ENCODE assay signal across 18 cellular contexts in the genomic region with DNA sequence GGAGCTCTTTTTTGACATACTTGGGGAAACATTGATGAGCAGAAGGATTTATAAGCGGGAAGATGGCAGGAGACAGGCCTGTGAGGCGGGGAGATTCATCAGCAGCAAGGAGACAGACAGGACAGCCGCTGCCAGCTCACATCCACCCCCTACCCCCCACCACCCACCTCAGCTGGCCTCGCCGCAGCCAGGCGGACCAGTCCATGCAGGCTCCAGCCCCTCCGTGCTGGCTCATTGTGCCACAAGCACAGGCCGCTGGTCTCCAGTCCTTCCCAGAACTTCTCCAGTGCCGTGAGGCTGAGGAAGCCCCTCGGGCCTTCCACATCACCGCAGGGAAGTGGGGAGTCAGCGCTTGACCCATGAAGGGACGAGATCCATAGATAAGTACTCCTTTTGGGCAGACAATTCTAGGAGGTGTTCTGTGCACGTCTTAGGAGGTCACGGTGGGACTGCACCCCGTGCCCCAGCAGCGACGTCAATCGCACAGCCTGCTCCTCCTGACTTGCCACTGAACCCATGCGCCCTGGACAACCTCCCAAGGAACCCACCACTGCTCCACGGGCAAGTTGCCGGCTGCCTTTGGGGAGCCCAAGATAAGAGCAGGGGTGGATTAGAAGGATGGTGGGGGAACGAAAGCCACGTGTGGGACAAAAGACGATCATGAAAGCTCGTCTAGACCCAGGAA.
DNase-seq lines count a peak whose midpoint lies in the region; ATAC-seq and TF ChIP-seq lines count a peak whose summit lies in the region.
"Had no signal": no experiment of that assay in that cellular context is flagged by ENCODE, and none has a peak within 500 bp of the region (broad histone marks: within the 10 kb centered on the region; RNA-seq: fewer than 3 reads in every experiment).

No MANE protein-coding gene starts in this region.

- TF ChIP-seq CTCF in IMR-90 (conservative IDR thresholded peaks at IDR 0.05; ENCODE audit: low read depth, low read length) (no peak), osteoblast (IDR thresholded peaks at IDR 0.05; ENCODE audit: extremely low read depth, low read depth, low read length) (no peak), thyroid gland (IDR thresholded peaks at IDR 0.05) (no peak)

- dilution Hi-C loops in IMR-90 (cut with HindIII; ENCODE audit: low sequenced_read_pairs, unreplicated experiment) = no loop called here

- H3K23ac ChIP-seq in IMR-90 (ENCODE audit: low read depth, low read length) (no peak overlapping the region), mesenchymal stem cell (ENCODE audit: low read length in 2 of 2) (no peak overlapping the region)

- H3K4me1 ChIP-seq in IMR-90 (ENCODE audit: control insufficient read depth, insufficient read depth, low read length) = peaks cover 9% of the 10 kb centered on the region
- peaks cover 23% of the 10 kb centered on the region for H3K4me1 ChIP-seq in mesenchymal stem cell (ENCODE audit: control insufficient read depth, insufficient read depth, low read depth, low read length)
- peaks cover 21% of the 10 kb centered on the region for H3K4me1 ChIP-seq in osteoblast (ENCODE audit: insufficient read depth, low read length)
- H3K4me1 ChIP-seq in thyroid gland = no peaks in the 10 kb centered on the region

- H4K8ac ChIP-seq in IMR-90 (ENCODE audit: low read depth in 2 of 2, low read length in 2 of 2) (peak overlapping the region; percentile 34 to 79; a peak in 2 of 4 replicates), mesenchymal stem cell (ENCODE audit: low read length) (no peak overlapping the region)

- H2BK5ac ChIP-seq in IMR-90 (ENCODE audit: low read depth, low read length, poor library complexity, severe bottlenecking) = peak overlapping the region; percentile 50
- peak overlapping the region; percentile 33 for H2BK5ac ChIP-seq in mesenchymal stem cell (ENCODE audit: low read depth, low read length, poor library complexity, severe bottlenecking)

- H3K4me3 ChIP-seq in IMR-90 (ENCODE audit: insufficient read depth, low read depth, low read length) (no peak overlapping the region), mesenchymal stem cell (ENCODE audit: insufficient read depth in 1 of 2, low read depth in 1 of 2, low read length in 2 of 2) (no peak overlapping the region), osteoblast (ENCODE audit: insufficient read depth, low read length) (no peak overlapping the region), thyroid gland (replicated peaks in 1 of 3) (no peak overlapping the region)

- WGBS in IMR-90 (ENCODE audit: extremely low coverage in 2 of 2, insufficient read length in 1 of 2), 2 experiments = 95% methylated on average over 13 of the region's 26 CpGs; no CpG with 5 or more reads in 1 of the 2 experiments
- WGBS in mesenchymal stem cell = 94% methylated on average over 25 of the region's 26 CpGs
- WGBS in thyroid gland, 2 donors = 81 to 86% methylated on average over 24 to 26 of the region's 26 CpGs

- H3K4me2 ChIP-seq in IMR-90 (ENCODE audit: low read depth, low read length) = no peak overlapping the region
- no peak overlapping the region for H3K4me2 ChIP-seq in mesenchymal stem cell (ENCODE audit: low read length, poor library complexity, severe bottlenecking)
- H3K4me2 ChIP-seq in osteoblast (ENCODE audit: insufficient read depth, low read length) = no peak overlapping the region
- H3K4me2 ChIP-seq: KMS-11 had no signal

- POLR2A ChIA-PET in IMR-90 (lab: Charles Lee; ENCODE audit: unreplicated experiment) = no interaction called here

- no peaks in the 10 kb centered on the region for H3K79me2 ChIP-seq in osteoblast (ENCODE audit: insufficient read depth, low read length)

- H3K79me1 ChIP-seq in IMR-90 (ENCODE audit: low read depth in 1 of 2, low read length in 2 of 2) (0 out of 4 replicates have a peak, but pooled peaks cover 0 to 3% of the 10 kb centered on the region in 2 experiments), mesenchymal stem cell (replicated peaks; ENCODE audit: low read length, poor library complexity, severe bottlenecking) (no peaks in the 10 kb centered on the region)

- H2AK9ac ChIP-seq in IMR-90 (replicated peaks; ENCODE audit: low read depth, low read length, poor library complexity) = peak overlapping the region; percentile 11

- H2AK5ac ChIP-seq in IMR-90 (ENCODE audit: low read depth, low read length) (peak overlapping the region; percentile 94), mesenchymal stem cell (ENCODE audit: low read length, severe bottlenecking) (peak overlapping the region; percentile 88)

- H2BK15ac ChIP-seq in IMR-90 (ENCODE audit: low read depth, low read length) (peak overlapping the region; percentile 92; the same call in 2 of the 3 replicates), mesenchymal stem cell (ENCODE audit: low read depth, poor library complexity, severe bottlenecking) (no peak overlapping the region)

- H4K5ac ChIP-seq in IMR-90 (ENCODE audit: low read depth, low read length) = no peak overlapping the region

- no peak overlapping the region; the same call in 1 of the 2 replicates for H3K27ac ChIP-seq in IMR-90 (ENCODE audit: insufficient read depth, low read length)
- H3K27ac ChIP-seq in mesenchymal stem cell (ENCODE audit: low read length, poor library complexity, severe bottlenecking) = no peak overlapping the region
- H3K27ac ChIP-seq in osteoblast (ENCODE audit: low read depth, low read length) = no peak overlapping the region
- no peak overlapping the region for H3K27ac ChIP-seq in thyroid gland
- H3K27ac ChIP-seq: KMS-11 had no signal

- no peaks in the 10 kb centered on the region for H3K27me3 ChIP-seq in IMR-90 (ENCODE audit: control insufficient read depth, insufficient read depth, low read length)
- peaks cover 0 to 42% of the 10 kb centered on the region in 2 experiments for H3K27me3 ChIP-seq in mesenchymal stem cell (ENCODE audit: control insufficient read depth in 1 of 2, insufficient read depth in 1 of 2, low read length in 2 of 2)
- H3K27me3 ChIP-seq in osteoblast (ENCODE audit: insufficient read depth, low read length) = no peaks in the 10 kb centered on the region
- no peaks in the 10 kb centered on the region for H3K27me3 ChIP-seq in thyroid gland

- CTCF ChIA-PET in IMR-90 (lab: Yijun Ruan, JAX) = no interaction called here

- H2BK20ac ChIP-seq in IMR-90 (ENCODE audit: low read depth, low read length) = peak overlapping the region; percentile 99

- no peaks in the 10 kb centered on the region for H4K20me1 ChIP-seq in IMR-90 (ENCODE audit: insufficient read depth, low read length)
- H4K20me1 ChIP-seq in osteoblast (ENCODE audit: insufficient read depth, low read length) = no peaks in the 10 kb centered on the region

- TF ChIP-seq POLR2A in IMR-90 (IDR thresholded peaks at IDR 0.05; ENCODE audit: low read depth, low read length) = no peak
- no peak for TF ChIP-seq POLR2A in thyroid gland (IDR thresholded peaks at IDR 0.05)

- H3K9me1 ChIP-seq in IMR-90 (ENCODE audit: insufficient read depth, low read length) = peaks cover 29% of the 10 kb centered on the region

- no peak for ATAC-seq in IMR-90 (ENCODE audit: low read depth)

- in situ Hi-C loops in IMR-90 (cut with MboI; ENCODE audit: low sequenced_read_pairs) = no loop called here

- H3K4ac ChIP-seq in IMR-90 (ENCODE audit: low read depth, low read length) (peak overlapping the region; percentile 98), mesenchymal stem cell (ENCODE audit: low read depth in 1 of 2, low read length in 2 of 2) (no peak overlapping the region)

- intact Hi-C loops in IMR-90 (cut with micrococcal nuclease) (no loop called here), thyroid gland (cut with DNase I) (no loop called here)

- peak overlapping the region; percentile 87 for H4K91ac ChIP-seq in IMR-90 (ENCODE audit: insufficient read depth, low read depth, low read length)
- H4K91ac ChIP-seq in mesenchymal stem cell (ENCODE audit: low read length) = no peak overlapping the region

- no peak overlapping the region for H3K56ac ChIP-seq in IMR-90 (ENCODE audit: extremely low read depth, insufficient read depth, low read length)

- H3K18ac ChIP-seq in IMR-90 (ENCODE audit: low read depth, low read length) = no peak overlapping the region
- H3K18ac ChIP-seq in mesenchymal stem cell (ENCODE audit: low read depth in 1 of 2, low read length in 2 of 2) = peak overlapping the region in 1 of 2 experiments; percentile 9

- no peak for DNase-seq in IMR-90
- DNase-seq in mesenchymal stem cell = no peak
- peak; percentile 65 for DNase-seq in osteoblast (ENCODE audit: insufficient read length, low spot score, missing footprints)
- DNase-seq in thyroid gland = no peak
- DNase-seq in activated CD4-positive, alpha-beta T cell treated with anti-CD3 and anti-CD28 coated beads, Interleukin-2, amount 50 U/mL, for 48 hours = no peak
- no peak for DNase-seq in NCI-H2081 treated with DMSO at 0.1 percent for 48 hours (lab: John Stamatoyannopoulos, UW)
- DNase-seq in inferior parietal cortex (ENCODE audit: extremely low spot score) = no peak
- DNase-seq: CD8-positive, alpha-beta memory T cell; DMS 273 treated with DMSO at 0.1 percent for 48 hours; DMS79 treated with DMSO at 0.1 percent for 48 hours; GF-D8; MM.1S; NCI-H2029; NCI-H446 treated with DMSO at 0.1 percent for 48 hours; NCI-H526; RPMI8226; SHP77 had no signal

- TF ChIP-seq RAD21 in IMR-90 (IDR thresholded peaks at IDR 0.05; ENCODE audit: low read length) = no peak

- peak overlapping the region in 1 of 2 experiments; percentile 65 for H2BK12ac ChIP-seq in mesenchymal stem cell (ENCODE audit: low read length in 2 of 2)

- H2AFZ ChIP-seq in IMR-90 (replicated peaks; ENCODE audit: low read length, poor library complexity) (no peak overlapping the region), mesenchymal stem cell (ENCODE audit: low read depth, low read length) (no peak overlapping the region), osteoblast (ENCODE audit: low read length) (no peak overlapping the region)

- H3K9ac ChIP-seq in IMR-90 (ENCODE audit: low read depth, low read length) (no peak overlapping the region), mesenchymal stem cell (ENCODE audit: low read length) (no peak overlapping the region)
- H3K9ac ChIP-seq: KMS-11 had no signal

- H3K14ac ChIP-seq in IMR-90 (replicated peaks; ENCODE audit: low read depth, low read length) = peak overlapping the region; percentile 91
- no peak overlapping the region for H3K14ac ChIP-seq in mesenchymal stem cell (ENCODE audit: low read length in 2 of 2)

- H2BK120ac ChIP-seq in IMR-90 (ENCODE audit: low read depth, low read length) (peak overlapping the region; percentile 76), mesenchymal stem cell (ENCODE audit: low read depth, low read length) (no peak overlapping the region)

- H3K36me3 ChIP-seq in IMR-90 (ENCODE audit: control insufficient read depth, insufficient read depth, low read length) (no peaks in the 10 kb centered on the region), mesenchymal stem cell (ENCODE audit: control insufficient read depth in 1 of 2, insufficient read depth in 2 of 2, low read depth in 1 of 2, low read length in 2 of 2) (no peaks in the 10 kb centered on the region), osteoblast (ENCODE audit: insufficient read depth, low read length) (no peaks in the 10 kb centered on the region), thyroid gland (no peaks in the 10 kb centered on the region)

- no TSS peak for BruUV-seq in IMR-90 (replicated peaks; lab: Mats Ljungman, UMichigan)

- no peaks in the 10 kb centered on the region for H3K9me3 ChIP-seq in IMR-90 (ENCODE audit: control insufficient read depth, insufficient read depth, low read length)
- H3K9me3 ChIP-seq in mesenchymal stem cell (ENCODE audit: control insufficient read depth, low read length) = peaks cover 7% of the 10 kb centered on the region
- H3K9me3 ChIP-seq in osteoblast (ENCODE audit: low read depth, low read length) = no peaks in the 10 kb centered on the region
- H3K9me3 ChIP-seq in thyroid gland = no peaks in the 10 kb centered on the region
